ENCODE assay signal across 26 cellular contexts in genomic region chr6:145729887-145730286, GRCh38.
"Had no signal": no experiment of that assay in that cellular context is flagged by ENCODE, and none has a peak within 500 bp of the region (broad histone marks: within the 10 kb centered on the region; RNA-seq: fewer than 3 reads in every experiment).

No MANE protein-coding gene starts in this region.

- H3K27me3 Mint-ChIP-seq: activated CD4-positive, alpha-beta T cell treated with anti-CD3 and anti-CD28 coated beads for 36 hours; activated naive CD4-positive, alpha-beta T cell treated with anti-CD3 and anti-CD28 coated beads, Interleukin-2, amount 10 ng/mL, durations not matched to agents 7 days and 5 days; activated naive CD8-positive, alpha-beta T cell treated with anti-CD3 and anti-CD28 coated beads, Interleukin-2, amount 10 ng/mL, durations not matched to agents 7 days and 5 days; effector memory CD8-positive, alpha-beta T cell; naive thymus-derived CD4-positive, alpha-beta T cell; progenitor cell of endocrine pancreas; type B pancreatic cell had no signal

- DNase-seq: activated CD4-positive, alpha-beta T cell treated with anti-CD3 and anti-CD28 coated beads for 36 hours; activated CD4-positive, CD25-positive, alpha-beta regulatory T cell; activated effector memory CD4-positive, alpha-beta T cell treated with anti-CD3 and anti-CD28 coated beads, Interleukin-2, amount 50 U/mL, for 16 hours; activated naive CD4-positive, alpha-beta T cell treated with anti-CD3 and anti-CD28 coated beads, Interleukin-2, amount 10 ng/mL, durations not matched to agents 7 days and 5 days; activated naive CD8-positive, alpha-beta T cell treated with anti-CD3 and anti-CD28 coated beads, Interleukin-2, amount 10 ng/mL, durations not matched to agents 7 days and 5 days; activated T-cell treated with anti-CD3 and anti-CD28 coated beads for 4 hours; amniotic stem cell; caudate nucleus; cortex of kidney; effector memory CD8-positive, alpha-beta T cell; hippocampal formation; left cardiac atrium; left ventricle myocardium superior; naive thymus-derived CD4-positive, alpha-beta T cell; ovary; right lobe of liver; stimulated activated CD4-positive, alpha-beta T cell treated with anti-CD3 and anti-CD28 coated beads, Interleukin-2, amount 100 ng/mL, for 48 hours; stimulated activated naive CD8-positive, alpha-beta T cell treated with anti-CD3 and anti-CD28 coated beads, Interleukin-15, Interleukin-2, amounts not matched to agents 100 U/mL and 50 U/mL, for 24 hours; T1000; uterus had no signal

- H3K4me1 ChIP-seq: uterus had no signal

- H3K27ac Mint-ChIP-seq: activated CD4-positive, alpha-beta T cell treated with anti-CD3 and anti-CD28 coated beads for 36 hours; activated naive CD4-positive, alpha-beta T cell treated with anti-CD3 and anti-CD28 coated beads, Interleukin-2, amount 10 ng/mL, durations not matched to agents 7 days and 5 days; effector memory CD8-positive, alpha-beta T cell; mesothelial cell of epicardium; progenitor cell of endocrine pancreas; T-helper 1 cell treated with Interleukin-12 subunit alpha and Interleukin-12 subunit beta and Interleukin-4 antibody, amounts not matched to agents 30 μg/mL and 1 μg/mL, for 36 hours; type B pancreatic cell had no signal

- ATAC-seq: activated CD4-positive, alpha-beta T cell treated with anti-CD3 and anti-CD28 coated beads for 36 hours; effector memory CD8-positive, alpha-beta T cell; gastroesophageal sphincter; left cardiac atrium; left ventricle myocardium superior; naive thymus-derived CD4-positive, alpha-beta T cell; right lobe of liver; stimulated activated naive CD8-positive, alpha-beta T cell treated with anti-CD3 and anti-CD28 coated beads, Interleukin-15, Interleukin-2, amounts not matched to agents 100 U/mL and 50 U/mL, for 24 hours had no signal

- H3K4me3 ChIP-seq: gastroesophageal sphincter, ovary, right lobe of liver, thoracic aorta, uterus had no signal

- H3K4me3 Mint-ChIP-seq: activated CD4-positive, alpha-beta T cell treated with anti-CD3 and anti-CD28 coated beads for 36 hours; activated naive CD4-positive, alpha-beta T cell treated with anti-CD3 and anti-CD28 coated beads, Interleukin-2, amount 10 ng/mL, durations not matched to agents 7 days and 5 days; activated naive CD8-positive, alpha-beta T cell treated with anti-CD3 and anti-CD28 coated beads, Interleukin-2, amount 10 ng/mL, durations not matched to agents 7 days and 5 days; effector memory CD8-positive, alpha-beta T cell; mesothelial cell of epicardium; naive thymus-derived CD4-positive, alpha-beta T cell; T-helper 1 cell treated with Interleukin-12 subunit alpha and Interleukin-12 subunit beta and Interleukin-4 antibody, amounts not matched to agents 30 μg/mL and 1 μg/mL, for 36 hours; type B pancreatic cell had no signal

- H3K27me3 ChIP-seq: gastroesophageal sphincter, ovary, right lobe of liver, uterus had no signal

- H3K9me3 ChIP-seq: right lobe of liver, thoracic aorta, uterus had no signal

- H3K36me3 ChIP-seq: ovary, right lobe of liver, thoracic aorta, uterus had no signal

- H3K9me3 Mint-ChIP-seq: effector memory CD8-positive, alpha-beta T cell had no signal

- H3K27ac ChIP-seq: gastroesophageal sphincter, ovary, right lobe of liver, thoracic aorta, uterus had no signal
